In genomic region chr14:104639889-104640548, GRCh38 we compare ENCODE assay signal across 8 cellular contexts. TPM values are rescaled to one million over a fixed set of nuclear protein-coding genes. Genes with fewer than 3 reads are reported as not detected.
DNase-seq lines count a peak whose midpoint lies in the region; ATAC-seq and TF ChIP-seq lines count a peak whose summit lies in the region.

No MANE protein-coding gene starts in this region.

- TF ChIP-seq POLR2A in heart left ventricle (IDR thresholded peaks at IDR 0.05) (no peak), prostate gland (IDR thresholded peaks at IDR 0.05) (no peak)

- H3K27ac ChIP-seq in DOHH2 (ENCODE audit: low read depth, low read length): no peak overlapping the region
- no peak overlapping the region for H3K27ac ChIP-seq in RWPE2 (ENCODE audit: poor library complexity, severe bottlenecking)
- H3K27ac ChIP-seq in heart left ventricle: no peak overlapping the region
- no peak overlapping the region for H3K27ac ChIP-seq in prostate gland

- no peaks in the 10 kb centered on the region for H3F3A ChIP-seq in DOHH2 (ENCODE audit: control insufficient read depth, insufficient read depth)

- H3K36me3 Mint-ChIP-seq in activated naive CD8-positive, alpha-beta T cell treated with anti-CD3 and anti-CD28 coated beads, Interleukin-2, amount 10 ng/mL, durations not matched to agents 7 days and 5 days: no peaks in the 10 kb centered on the region

- H3K79me2 ChIP-seq in DOHH2 (ENCODE audit: control insufficient read depth, low read length): no peaks in the 10 kb centered on the region

- H3K9me3 ChIP-seq in DOHH2 (ENCODE audit: control insufficient read depth, insufficient read depth, low read length): no peaks in the 10 kb centered on the region
- H3K9me3 ChIP-seq in RWPE2 (ENCODE audit: severe bottlenecking): no peaks in the 10 kb centered on the region
- H3K9me3 ChIP-seq in heart left ventricle: peaks cover 0 to 1% (median 0%) of the 10 kb centered on the region in 12 donors
- no peaks in the 10 kb centered on the region for H3K9me3 ChIP-seq in prostate gland

- WGBS in heart left ventricle, 4 donors: 7 to 9% (median 8%) methylated on average over 13 to 24 of the region's 24 CpGs
- 7% methylated on average over 24 of the region's 24 CpGs for WGBS in prostate gland

- no peaks in the 10 kb centered on the region for H3K4me1 ChIP-seq in DOHH2 (ENCODE audit: control insufficient read depth, low read length)
- H3K4me1 ChIP-seq in RWPE2 (ENCODE audit: insufficient read depth, poor library complexity, severe bottlenecking): no peaks in the 10 kb centered on the region
- peaks cover 0 to 18% (median 0%) of the 10 kb centered on the region in 12 donors for H3K4me1 ChIP-seq in heart left ventricle
- H3K4me1 ChIP-seq in prostate gland (replicated peaks): no peaks in the 10 kb centered on the region

- peaks cover 18% of the 10 kb centered on the region for H3K27me3 Mint-ChIP-seq in activated naive CD8-positive, alpha-beta T cell treated with anti-CD3 and anti-CD28 coated beads, Interleukin-2, amount 10 ng/mL, durations not matched to agents 7 days and 5 days

- POLR2A ChIA-PET in activated naive CD8-positive, alpha-beta T cell treated with anti-CD3 and anti-CD28 coated beads, Interleukin-2, amount 10 ng/mL, durations not matched to agents 7 days and 5 days (lab: Charles Lee): no interaction called here

- H3K9me2 ChIP-seq in DOHH2 (replicated peaks; ENCODE audit: control insufficient read depth, low read length): no peaks in the 10 kb centered on the region

- ATAC-seq in RWPE2 (ENCODE audit: low read depth) (peak; percentile 89), heart left ventricle (peak; percentile 54 to 89 (median 82)), GM18517 (IDR thresholded peaks at IDR 0.05; ENCODE audit: unreplicated experiment) (no peak), GM19324 (IDR thresholded peaks at IDR 0.05; ENCODE audit: low FRiP score, unreplicated experiment) (no peak)
- peak; percentile 88 for ATAC-seq in activated naive CD8-positive, alpha-beta T cell treated with anti-CD3 and anti-CD28 coated beads, Interleukin-2, amount 10 ng/mL, durations not matched to agents 7 days and 5 days (ENCODE audit: low read depth)

- H3K27ac Mint-ChIP-seq in activated naive CD8-positive, alpha-beta T cell treated with anti-CD3 and anti-CD28 coated beads, Interleukin-2, amount 10 ng/mL, durations not matched to agents 7 days and 5 days: no peak overlapping the region

- no peak overlapping the region for H3K4me3 Mint-ChIP-seq in activated naive CD8-positive, alpha-beta T cell treated with anti-CD3 and anti-CD28 coated beads, Interleukin-2, amount 10 ng/mL, durations not matched to agents 7 days and 5 days

- peaks cover 4% of the 10 kb centered on the region for H3K9me3 Mint-ChIP-seq in activated naive CD8-positive, alpha-beta T cell treated with anti-CD3 and anti-CD28 coated beads, Interleukin-2, amount 10 ng/mL, durations not matched to agents 7 days and 5 days

- peaks cover 2% of the 10 kb centered on the region for H3K4me1 Mint-ChIP-seq in activated naive CD8-positive, alpha-beta T cell treated with anti-CD3 and anti-CD28 coated beads, Interleukin-2, amount 10 ng/mL, durations not matched to agents 7 days and 5 days

- peak; percentile 94 for TF ChIP-seq CTCF in DOHH2 (IDR thresholded peaks at IDR 0.05; ENCODE audit: low read depth, low read length, poor library complexity, severe bottlenecking)
- peak; percentile 96 for TF ChIP-seq CTCF in RWPE2 (IDR thresholded peaks at IDR 0.05; ENCODE audit: poor library complexity, severe bottlenecking)
- peak; percentile 83 to 95 (median 89) for TF ChIP-seq CTCF in heart left ventricle (IDR thresholded peaks at IDR 0.05)
- peak; percentile 56 to 81 (median 76) for TF ChIP-seq CTCF in prostate gland (IDR thresholded peaks at IDR 0.05)

- H4K20me1 ChIP-seq in DOHH2 (ENCODE audit: control insufficient read depth, insufficient read depth, low read depth, low read length): no peaks in the 10 kb centered on the region

- intact Hi-C loops in heart left ventricle (cut with DNase I) (loop anchor here (1.0 to 10.0 kb wide), 11 partner anchors 73 to 565 kb away; partner anchors contain the start of gene KIF26A (in 7 of the 10)), prostate gland (cut with DNase I) (loop anchor here (5.0 kb wide), 1 partner anchor 503 kb away; the partner anchor contains the start of gene KIF26A)

- H3K27me3 ChIP-seq in DOHH2 (ENCODE audit: control insufficient read depth, low read length) (no peaks in the 10 kb centered on the region), RWPE2 (ENCODE audit: insufficient read depth, poor library complexity, severe bottlenecking) (peaks cover 33% of the 10 kb centered on the region), heart left ventricle (peaks cover 0 to 27% (median 3%) of the 10 kb centered on the region in 9 donors), prostate gland (replicated peaks; ENCODE audit: insufficient read depth) (no peaks in the 10 kb centered on the region)

- H3K36me3 ChIP-seq in DOHH2 (ENCODE audit: control insufficient read depth, low read length) (no peaks in the 10 kb centered on the region), RWPE2 (ENCODE audit: low read depth) (no peaks in the 10 kb centered on the region), heart left ventricle (no peaks in the 10 kb centered on the region), prostate gland (no peaks in the 10 kb centered on the region)

- no peak overlapping the region for H3K4me3 ChIP-seq in DOHH2 (ENCODE audit: low read length)
- no peak overlapping the region for H3K4me3 ChIP-seq in RWPE2 (ENCODE audit: severe bottlenecking)
- no peak overlapping the region for H3K4me3 ChIP-seq in heart left ventricle
- no peak overlapping the region for H3K4me3 ChIP-seq in prostate gland

- DNase-seq in Kasumi-1 (lab: John Stamatoyannopoulos, UW) (peak; percentile 62 to 69), RWPE2 (ENCODE audit: low spot score) (no peak), heart left ventricle (peak in 4 of 5 donors; percentile 43 to 63 (median 53)), prostate gland (ENCODE audit: low spot score) (peak; percentile 24)
- DNase-seq in activated naive CD8-positive, alpha-beta T cell treated with anti-CD3 and anti-CD28 coated beads, Interleukin-2, amount 10 ng/mL, durations not matched to agents 7 days and 5 days: peak; percentile 74

- H3K4me2 ChIP-seq in DOHH2 (ENCODE audit: low read length): no peak overlapping the region

RNA-seq across cellular contexts. Expression of gene TMEM179, which starts 35.4 kb away (rescaled TPM):
- total RNA-seq in activated naive CD8-positive, alpha-beta T cell treated with anti-CD3 and anti-CD28 coated beads, Interleukin-2, amount 10 ng/mL, durations not matched to agents 7 days and 5 days: not detected
- total RNA-seq in heart left ventricle (1 to 10 TPM in 1 of 9 donors, under 1 TPM in 4, not detected in 4; 0.25 to 1.1 (median 0.40) TPM), prostate gland (1 to 10 TPM; 1.4 to 6.0 TPM)
- polyA plus RNA-seq in heart left ventricle: under 1 TPM; 0.15 to 0.61 TPM

RNA-seq across cellular contexts. Expression of gene INF2, which starts 49.4 kb away (rescaled TPM):
- 100 to 1,000 TPM; 107 to 110 TPM for total RNA-seq in activated naive CD8-positive, alpha-beta T cell treated with anti-CD3 and anti-CD28 coated beads, Interleukin-2, amount 10 ng/mL, durations not matched to agents 7 days and 5 days
- total RNA-seq in heart left ventricle (10 to 100 TPM; 26.0 to 58.9 (median 28.8) TPM), prostate gland (100 to 1,000 TPM in 1 of 2 donors, 10 to 100 TPM in 1; 50.1 to 210 TPM)
- polyA plus RNA-seq in heart left ventricle: 10 to 100 TPM; 27.3 to 32.5 TPM

Comparison
In these comparisons a context has a peak if more than half of its experiments do, and no peak if none do; other contexts are left out.
1. ATAC-seq: peak in RWPE2 (single experiment), activated naive CD8-positive, alpha-beta T cell treated with anti-CD3 and anti-CD28 coated beads, Interleukin-2, amount 10 ng/mL, durations not matched to agents 7 days and 5 days (single experiment) and heart left ventricle (4 of 4); none in GM18517 (single experiment) and GM19324 (single experiment).
2. Peak in every context shown above with its lines, with median percentiles within 50 percentile points of each other: CTCF ChIP-seq.